ENCODE assay signal across 8 cellular contexts in the genomic region with DNA sequence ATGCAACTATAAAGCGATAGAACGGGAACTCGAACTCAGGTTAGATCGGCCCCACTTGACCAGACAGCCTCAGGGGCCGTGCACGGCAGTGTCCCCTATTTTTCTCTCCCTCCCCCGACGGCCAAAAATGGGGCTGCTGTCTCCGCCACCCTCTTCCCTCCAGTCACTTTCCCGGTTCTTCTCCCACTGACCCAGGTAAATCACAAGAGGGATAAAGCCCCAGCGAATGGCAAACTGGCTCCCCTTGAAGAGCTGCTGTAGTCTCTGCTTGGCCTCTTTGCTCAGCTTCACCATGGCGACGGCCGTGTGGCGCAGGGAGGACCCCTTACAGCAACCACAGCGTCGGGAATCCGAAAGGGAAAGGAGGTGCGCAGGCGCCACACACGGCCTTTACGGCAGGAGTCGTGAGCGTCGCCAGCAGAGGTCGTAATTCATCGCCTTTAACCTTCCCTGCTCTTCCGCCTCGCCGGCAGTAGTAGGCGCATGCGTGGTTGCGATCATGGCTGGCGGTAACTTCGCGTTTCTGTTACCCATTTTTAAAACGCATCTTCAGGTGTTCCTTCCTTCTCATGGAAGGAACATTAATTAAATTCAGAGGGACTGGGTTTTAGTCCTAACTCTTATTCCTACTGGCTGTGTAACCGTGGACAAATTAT. TPM values are rescaled to one million over a fixed set of nuclear protein-coding genes. Genes with fewer than 3 reads are reported as not detected.
DNase-seq lines count a peak whose midpoint lies in the region; ATAC-seq and TF ChIP-seq lines count a peak whose summit lies in the region.

TSS of gene TOMM7 (minus strand) at position 364 of the 656 bp plus-strand sequence. CDS start at position 294, 70 bp downstream.

- TF ChIP-seq RAD21 in IMR-90 (IDR thresholded peaks at IDR 0.05; ENCODE audit: low read length) = peak; percentile 52

- H2BK15ac ChIP-seq in IMR-90 (ENCODE audit: low read depth, low read length) = peak within 1 kb of the TSS; percentile 17; the same call in 1 of the 3 replicates

- H3K4me2 ChIP-seq in IMR-90 (ENCODE audit: low read depth, low read length) = peak within 1 kb of the TSS; percentile 94

- intact Hi-C loops in IMR-90 (cut with micrococcal nuclease) = loop anchor here (1.0 to 5.0 kb wide), 4 partner anchors 32 to 261 kb away; partner anchors contain the start of gene IL6

- peaks cover 2% of the 10 kb centered on the region; the same call in 1 of the 2 replicates for H3K9me1 ChIP-seq in IMR-90 (ENCODE audit: insufficient read depth, low read length)

- POLR2A ChIA-PET in IMR-90 (lab: Charles Lee; ENCODE audit: unreplicated experiment) = no interaction called here

- peak within 1 kb of the TSS; percentile 97 for H3K23ac ChIP-seq in IMR-90 (ENCODE audit: low read depth, low read length)

- H3K27ac ChIP-seq in IMR-90 (ENCODE audit: insufficient read depth, low read length) = peak within 1 kb of the TSS; percentile 88

- peak within 1 kb of the TSS; percentile 80 for H2BK5ac ChIP-seq in IMR-90 (ENCODE audit: low read depth, low read length, poor library complexity, severe bottlenecking)

- H4K20me1 ChIP-seq in IMR-90 (ENCODE audit: insufficient read depth, low read length) = no peaks in the 10 kb centered on the region

- H3K36me3 ChIP-seq in IMR-90 (ENCODE audit: control insufficient read depth, insufficient read depth, low read length) = no peaks in the 10 kb centered on the region

- peak within 1 kb of the TSS; percentile 82 for H3K4me3 ChIP-seq in IMR-90 (ENCODE audit: insufficient read depth, low read depth, low read length)

- H4K91ac ChIP-seq in IMR-90 (ENCODE audit: insufficient read depth, low read depth, low read length) = peak within 1 kb of the TSS; percentile 86

- in situ Hi-C loops in IMR-90 (cut with MboI; ENCODE audit: low sequenced_read_pairs) = no loop called here

- WGBS in IMR-90 (ENCODE audit: extremely low coverage in 2 of 2, insufficient read length in 1 of 2), 2 experiments = 0% methylated on average over 18 of the region's 38 CpGs; no CpG with 5 or more reads in 1 of the 2 experiments

- dilution Hi-C loops in IMR-90 (cut with HindIII; ENCODE audit: low sequenced_read_pairs, unreplicated experiment) = no loop called here

- H3K9me3 ChIP-seq in IMR-90 (ENCODE audit: control insufficient read depth, insufficient read depth, low read length) = no peaks in the 10 kb centered on the region

- peak; percentile 53 for TF ChIP-seq CTCF in IMR-90 (conservative IDR thresholded peaks at IDR 0.05; ENCODE audit: low read depth, low read length)

- H3K14ac ChIP-seq in IMR-90 (replicated peaks; ENCODE audit: low read depth, low read length) = peak within 1 kb of the TSS; percentile 98

- DNase-seq in DMS114 treated with DMSO at 0.1 percent for 48 hours (lab: John Stamatoyannopoulos, UW; ENCODE audit: unreplicated experiment) (peak; percentile 95), IMR-90 (peak; percentile 97), OCI-M1 (lab: John Stamatoyannopoulos, UW) (peak; percentile 96), activated T-cell treated with anti-CD3 and anti-CD28 coated beads for 24 hours (ENCODE audit: low read depth) (peak; percentile 84), epidermal melanocyte (ENCODE audit: insufficient read length, low spot score) (peak; percentile 95), middle frontal gyrus (ENCODE audit: extremely low spot score, low spot score) (peak; percentile 96)
- DNase-seq in stimulated activated CD8-positive, alpha-beta memory T cell treated with anti-CD3 and anti-CD28 coated beads, Interleukin-2, amount 100 ng/mL, for 48 hours (ENCODE audit: low read depth in 2 of 2) = peak; percentile 73 to 76

- no peaks in the 10 kb centered on the region for H3K27me3 ChIP-seq in IMR-90 (ENCODE audit: control insufficient read depth, insufficient read depth, low read length)

- peak within 1 kb of the TSS; percentile 99 for H2AK9ac ChIP-seq in IMR-90 (replicated peaks; ENCODE audit: low read depth, low read length, poor library complexity)

- H3K4me1 ChIP-seq in IMR-90 (ENCODE audit: control insufficient read depth, insufficient read depth, low read length) = peaks cover 5% of the 10 kb centered on the region

- H2AFZ ChIP-seq in IMR-90 (replicated peaks; ENCODE audit: low read length, poor library complexity) = peak within 1 kb of the TSS; percentile 85

- CTCF ChIA-PET in IMR-90 (lab: Yijun Ruan, JAX) = no interaction called here

- TF ChIP-seq POLR2A in IMR-90 (IDR thresholded peaks at IDR 0.05; ENCODE audit: low read depth, low read length) = peak; percentile 86

- peak within 1 kb of the TSS; percentile 85 for H3K18ac ChIP-seq in IMR-90 (ENCODE audit: low read depth, low read length)

- H3K9ac ChIP-seq in IMR-90 (ENCODE audit: low read depth, low read length) = peak within 1 kb of the TSS; percentile 96

- H3K79me1 ChIP-seq in IMR-90 (ENCODE audit: low read depth in 1 of 2, low read length in 2 of 2) = peaks cover 26 to 39% of the 10 kb centered on the region in 2 experiments

- H3K56ac ChIP-seq in IMR-90 (ENCODE audit: extremely low read depth, insufficient read depth, low read length) = peak within 1 kb of the TSS; percentile 95

- H2BK120ac ChIP-seq in IMR-90 (ENCODE audit: low read depth, low read length) = peak within 1 kb of the TSS; percentile 78

- H2AK5ac ChIP-seq in IMR-90 (ENCODE audit: low read depth, low read length) = peak within 1 kb of the TSS; percentile 89

- peak within 1 kb of the TSS; percentile 96 for H3K4ac ChIP-seq in IMR-90 (ENCODE audit: low read depth, low read length)

- ATAC-seq in GM21528 (IDR thresholded peaks at IDR 0.05; ENCODE audit: low FRiP score, unreplicated experiment) (peak; percentile 86), IMR-90 (ENCODE audit: low read depth) (peak; percentile 93)

- peak within 1 kb of the TSS; percentile 95 for H4K5ac ChIP-seq in IMR-90 (ENCODE audit: low read depth, low read length)

- BruUV-seq in IMR-90 (replicated peaks; lab: Mats Ljungman, UMichigan) = no TSS peak

- peak within 1 kb of the TSS; percentile 67 to 95 for H4K8ac ChIP-seq in IMR-90 (ENCODE audit: low read depth in 2 of 2, low read length in 2 of 2)

- peak within 1 kb of the TSS; percentile 29 for H2BK20ac ChIP-seq in IMR-90 (ENCODE audit: low read depth, low read length)

TF ChIP-seq in IMR-90, 13 proteins besides CTCF, POLR2A, EP300 and RAD21:
- TF ChIP-seq MAZ (IDR thresholded peaks at IDR 0.05; ENCODE audit: borderline replicate concordance, low read depth, low read length) = peak; percentile 19; the same call in 1 of the 2 replicates
- no peak; the same call in 1 of the 2 replicates for TF ChIP-seq SMC3 (IDR thresholded peaks at IDR 0.05; ENCODE audit: low read depth, low read length)
- 0 out of 2 replicates have a peak, but pooled peaks have one; percentile 8 for TF ChIP-seq MAFK (IDR thresholded peaks at IDR 0.05; ENCODE audit: low read depth, low read length)
TF ChIP-seq in IMR-90: peak in this region for 2.

RNA-seq across cellular contexts. Expression of gene TOMM7, which starts in this region (rescaled TPM):
- 67.2 and 125 TPM in 2 replicates for total RNA-seq in IMR-90 (2012; rRNA removed)
- polyA plus RNA-seq in IMR-90 (2012; rRNA removed) = 318 and 727 TPM in 2 replicates
- 103 and 199 TPM in 2 replicates for polyA plus RNA-seq in IMR-90 (2012; cell fraction: cytosol; rRNA removed)
- polyA plus RNA-seq in IMR-90 (2012; cell fraction: nucleus; rRNA removed; ENCODE audit: low replicate concordance) = 17.0 and 112 TPM in 2 replicates

Comparison
In these comparisons a context has a peak if more than half of its experiments do, and no peak if none do; other contexts are left out.
1. Peak in every context shown above with its lines: DNase-seq, ATAC-seq, H3K4me3 ChIP-seq and H3K27ac ChIP-seq.